In genomic region chr22:50260434-50260800, GRCh38 we compare ENCODE assay signal across 9 cellular contexts. TPM values are rescaled to one million over a fixed set of nuclear protein-coding genes. Genes with fewer than 3 reads are reported as not detected.
DNase-seq lines count a peak whose midpoint lies in the region; ATAC-seq and TF ChIP-seq lines count a peak whose summit lies in the region.
"Had no signal": no experiment of that assay in that cellular context is flagged by ENCODE, and none has a peak within 500 bp of the region (broad histone marks: within the 10 kb centered on the region; RNA-seq: fewer than 3 reads in every experiment).

No MANE protein-coding gene starts in this region.

- H2BK120ac ChIP-seq in mesenchymal stem cell (ENCODE audit: low read depth, low read length) = peak overlapping the region; percentile 74

- H3K27me3 Mint-ChIP-seq in HFFc6 (ENCODE audit: insufficient read depth) = peaks cover 2% of the 10 kb centered on the region

- H3K4me3 ChIP-seq in AG04449 (ENCODE audit: low read depth, low read length) (peak overlapping the region; percentile 70), astrocyte of the cerebellum (ENCODE audit: low read depth, low read length) (peak overlapping the region; percentile 62), mesenchymal stem cell (ENCODE audit: insufficient read depth in 1 of 2, low read depth in 1 of 2, low read length in 2 of 2) (peak overlapping the region; percentile 71 to 82)

- no peaks in the 10 kb centered on the region for H3K9me3 Mint-ChIP-seq in HFFc6

- peaks cover 0 to 10% of the 10 kb centered on the region in 2 experiments for H3K27me3 ChIP-seq in mesenchymal stem cell (ENCODE audit: control insufficient read depth in 1 of 2, insufficient read depth in 1 of 2, low read length in 2 of 2)

- peaks cover 4 to 43% of the 10 kb centered on the region in 2 experiments for H3K36me3 ChIP-seq in mesenchymal stem cell (ENCODE audit: control insufficient read depth in 1 of 2, insufficient read depth in 2 of 2, low read depth in 1 of 2, low read length in 2 of 2)

- peak overlapping the region in 1 of 2 experiments; percentile 59 for H2BK12ac ChIP-seq in mesenchymal stem cell (ENCODE audit: low read length in 2 of 2)

- CTCF ChIA-PET in AG04449 (lab: Yijun Ruan, JAX) = interaction anchor here (0.7 to 3.8 kb wide), 7 partner anchors 8 to 81 kb away, joined by 3 to 22 read pairs (median 3); partner anchors contain the start of genes DENND6B and HDAC10

- peaks cover 37% of the 10 kb centered on the region for H3K4me1 ChIP-seq in mesenchymal stem cell (ENCODE audit: control insufficient read depth, insufficient read depth, low read depth, low read length)

- peak overlapping the region in 1 of 2 experiments; percentile 56 for H3K4ac ChIP-seq in mesenchymal stem cell (ENCODE audit: low read depth in 1 of 2, low read length in 2 of 2)

- H3K4me3 Mint-ChIP-seq in HFFc6 = peak overlapping the region; percentile 84

- H3K79me1 ChIP-seq in mesenchymal stem cell (replicated peaks; ENCODE audit: low read length, poor library complexity, severe bottlenecking) = peaks cover 21% of the 10 kb centered on the region

- WGBS in mesenchymal stem cell = 31% methylated on average over 3 of the region's 11 CpGs

- peaks cover 8% of the 10 kb centered on the region for H3K4me1 Mint-ChIP-seq in HFFc6 (ENCODE audit: low read depth)

- DNase-seq in AG04449 (ENCODE audit: low read depth, low spot score) (no peak), HFFc6 (no peak), astrocyte of the cerebellum (ENCODE audit: low read depth) (no peak), mesenchymal stem cell (no peak), NCI-H2171 (lab: John Stamatoyannopoulos, UW) (no peak)
- DNase-seq: T1000 had no signal

- TF ChIP-seq CTCF in AG04449 (IDR thresholded peaks at IDR 0.05; ENCODE audit: insufficient read depth, low read length, missing control alignments) (no peak), HFFc6 (IDR thresholded peaks at IDR 0.05) (no peak), astrocyte of the cerebellum (IDR thresholded peaks at IDR 0.05; ENCODE audit: low read depth, low read length, missing control alignments) (no peak)

- H3K36me3 Mint-ChIP-seq in HFFc6 (ENCODE audit: low read depth) = no peaks in the 10 kb centered on the region

- peak overlapping the region; percentile 85 for H4K91ac ChIP-seq in mesenchymal stem cell (ENCODE audit: low read length)

- peak overlapping the region; percentile 70 to 77 for H3K18ac ChIP-seq in mesenchymal stem cell (ENCODE audit: low read depth in 1 of 2, low read length in 2 of 2)

- ATAC-seq in HG03457 (IDR thresholded peaks at IDR 0.05; ENCODE audit: unreplicated experiment) (no peak), GM21360 (IDR thresholded peaks at IDR 0.05; ENCODE audit: unreplicated experiment) (no peak), HG03095 (IDR thresholded peaks at IDR 0.05; ENCODE audit: unreplicated experiment) (no peak)

- H3K4me2 ChIP-seq in mesenchymal stem cell (ENCODE audit: low read length, poor library complexity, severe bottlenecking) = peak overlapping the region; percentile 84

- no peaks in the 10 kb centered on the region for H3K9me3 ChIP-seq in mesenchymal stem cell (ENCODE audit: control insufficient read depth, low read length)

- in situ Hi-C loops in astrocyte of the cerebellum (cut with HindIII; ENCODE audit: low sequenced_read_pairs) = no loop called here

- no peak overlapping the region for H2AFZ ChIP-seq in mesenchymal stem cell (ENCODE audit: low read depth, low read length)

- H2BK5ac ChIP-seq in mesenchymal stem cell (ENCODE audit: low read depth, low read length, poor library complexity, severe bottlenecking) = no peak overlapping the region

- no peak overlapping the region for H3K23ac ChIP-seq in mesenchymal stem cell (ENCODE audit: low read length in 2 of 2)

- POLR2A ChIA-PET in AG04449 (lab: Yijun Ruan, JAX) = interaction anchor here (1.0 to 2.8 kb wide), 5 partner anchors 8 to 82 kb away, joined by 4 to 16 read pairs (median 7); partner anchors contain the start of gene HDAC10

- peak overlapping the region; percentile 73 to 96 for H3K14ac ChIP-seq in mesenchymal stem cell (ENCODE audit: low read length in 2 of 2)

- H3K9ac ChIP-seq in mesenchymal stem cell (ENCODE audit: low read length) = peak overlapping the region; percentile 85

- H2AK5ac ChIP-seq in mesenchymal stem cell (ENCODE audit: low read length, severe bottlenecking) = peak overlapping the region; percentile 84

- peak overlapping the region; percentile 82 for H2BK15ac ChIP-seq in mesenchymal stem cell (ENCODE audit: low read depth, poor library complexity, severe bottlenecking)

- peak overlapping the region; percentile 24 for H3K27ac ChIP-seq in mesenchymal stem cell (ENCODE audit: low read length, poor library complexity, severe bottlenecking)

- peak overlapping the region; percentile 59 for H4K8ac ChIP-seq in mesenchymal stem cell (ENCODE audit: low read length)

- peak overlapping the region; percentile 74 for H3K27ac Mint-ChIP-seq in HFFc6

RNA-seq across cellular contexts. Expression of gene MAPK12, which starts 1.1 kb away (rescaled TPM):
- 10 to 100 TPM; 31.4 to 39.5 (median 34.1) TPM for total RNA-seq in HFFc6 (2021; fragmentation: NEBNext Ultra II Directional; extraction: Animal tissue kit (Norgen Biotek cat#: 25700))
- polyA plus RNA-seq in mesenchymal stem cell (2013, experiment 1 of 2) = 34.8 TPM
- 35.2 TPM for polyA plus RNA-seq in mesenchymal stem cell (2013, experiment 2 of 2)

RNA-seq across cellular contexts. Expression of gene HDAC10, which starts 9.4 kb away (rescaled TPM):
- 10 to 100 TPM; 24.2 to 30.9 (median 28.9) TPM for total RNA-seq in HFFc6 (2021; fragmentation: NEBNext Ultra II Directional; extraction: Animal tissue kit (Norgen Biotek cat#: 25700))
- 21.1 TPM for polyA plus RNA-seq in mesenchymal stem cell (2013, experiment 1 of 2)
- polyA plus RNA-seq in mesenchymal stem cell (2013, experiment 2 of 2) = 19.2 TPM

RNA-seq across cellular contexts. Expression of gene MAPK11, which starts 9.8 kb away (rescaled TPM):
- total RNA-seq in HFFc6 (2021; fragmentation: NEBNext Ultra II Directional; extraction: Animal tissue kit (Norgen Biotek cat#: 25700)) = 10 to 100 TPM in 1 of 6 experiments, 1 to 10 TPM in 5; 6.0 to 10.2 (median 7.8) TPM
- polyA plus RNA-seq in mesenchymal stem cell (2013, experiment 1 of 2) = 5.5 TPM
- polyA plus RNA-seq in mesenchymal stem cell (2013, experiment 2 of 2) = 5.0 TPM

RNA-seq across cellular contexts. Expression of gene TUBGCP6, which starts 15.6 kb away (rescaled TPM):
- total RNA-seq in HFFc6 (2021; fragmentation: NEBNext Ultra II Directional; extraction: Animal tissue kit (Norgen Biotek cat#: 25700)) = 10 to 100 TPM; 20.1 to 26.8 (median 21.7) TPM
- 10.1 TPM for polyA plus RNA-seq in mesenchymal stem cell (2013, experiment 1 of 2)
- 9.1 TPM for polyA plus RNA-seq in mesenchymal stem cell (2013, experiment 2 of 2)

RNA-seq across cellular contexts. Expression of gene PLXNB2, which starts 47.0 kb away (rescaled TPM):
- total RNA-seq in HFFc6 (2021; fragmentation: NEBNext Ultra II Directional; extraction: Animal tissue kit (Norgen Biotek cat#: 25700)) = 100 to 1,000 TPM; 280 to 370 (median 291) TPM
- polyA plus RNA-seq in mesenchymal stem cell (2013, experiment 1 of 2) = 242 TPM
- polyA plus RNA-seq in mesenchymal stem cell (2013, experiment 2 of 2) = 231 TPM
